ENCODE assay signal across 2 cellular contexts in the genomic region with DNA sequence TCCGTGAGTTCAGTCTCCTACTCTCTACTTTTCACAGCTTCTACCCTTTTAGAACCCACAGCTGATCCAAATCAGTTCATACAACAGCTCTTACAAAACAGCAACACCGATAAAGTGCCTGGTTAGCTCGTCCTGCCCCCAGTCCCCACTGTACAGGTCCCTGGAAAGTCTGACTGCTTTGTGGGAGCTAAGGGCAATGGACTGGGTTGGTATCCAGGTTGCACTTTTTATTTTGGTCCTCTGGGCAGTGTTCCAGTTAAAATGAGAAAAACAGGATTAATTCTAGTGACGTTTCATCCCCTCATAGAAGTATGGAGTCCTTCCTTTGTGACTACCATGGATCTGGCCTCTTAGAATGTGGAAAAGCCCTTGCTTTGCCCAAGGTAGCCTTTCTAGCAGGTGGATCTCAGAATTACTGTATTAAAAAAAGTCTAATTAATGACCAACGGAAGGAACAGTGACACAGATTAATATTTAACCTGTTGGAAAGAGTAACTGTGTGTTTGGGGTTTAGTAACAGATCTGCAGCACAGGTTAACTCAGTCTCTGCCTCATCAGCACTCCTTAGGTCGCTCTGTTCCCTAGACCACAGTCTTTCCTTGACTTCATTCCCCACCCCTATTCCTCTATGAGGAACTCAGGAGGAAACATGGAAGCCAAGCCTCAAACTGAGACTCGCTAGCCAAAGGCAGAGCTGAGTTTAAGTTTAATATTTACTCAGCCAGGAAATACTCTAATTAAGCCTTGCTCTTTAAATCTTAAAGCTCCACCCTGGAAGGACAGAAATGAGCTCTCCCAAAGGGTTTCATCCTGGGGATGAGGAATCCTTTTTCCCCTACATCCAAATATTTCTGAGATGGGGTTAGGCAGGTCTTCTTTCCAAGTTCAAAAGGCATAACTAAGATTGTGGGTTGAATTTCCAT.
TF ChIP-seq lines count a peak whose summit lies in the region.

No MANE protein-coding gene starts in this region.

TF ChIP-seq in H1, 55 proteins besides CTCF, POLR2A, EP300 and RAD21:
- no peak for TF ChIP-seq RNF2 (IDR thresholded peaks at IDR 0.05; ENCODE audit: borderline replicate concordance, low read depth, low read length, missing control alignments, poor library complexity, severe bottlenecking)
- TF ChIP-seq, protein P1, sequence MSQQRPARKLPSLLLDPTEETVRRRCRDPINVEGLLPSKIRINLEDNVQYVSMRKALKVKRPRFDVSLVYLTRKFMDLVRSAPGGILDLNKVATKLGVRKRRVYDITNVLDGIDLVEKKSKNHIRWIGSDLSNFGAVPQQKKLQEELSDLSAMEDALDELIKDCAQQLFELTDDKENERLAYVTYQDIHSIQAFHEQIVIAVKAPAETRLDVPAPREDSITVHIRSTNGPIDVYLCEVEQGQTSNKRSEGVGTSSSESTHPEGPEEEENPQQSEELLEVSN (IDR thresholded peaks at IDR 0.05) = no peak

TF ChIP-seq in HepG2, 621 proteins besides CTCF, POLR2A, EP300 and RAD21:
- TF ChIP-seq CSRNP1 (CRISPR knock-in tag; IDR thresholded peaks at IDR 0.05) (no peak), MAFK (conservative IDR thresholded peaks at IDR 0.05 in 1 of 2, IDR thresholded peaks at IDR 0.05 in 1 of 2; ENCODE audit: low read length in 2 of 2) (0 out of 4 replicates have a peak, but pooled peaks of 1 of the 2 experiments have one; percentile 14)
